In genomic region chr16:49720225-49720624, GRCh38 we compare ENCODE assay signal across 18 cellular contexts.
DNase-seq lines count a peak whose midpoint lies in the region; ATAC-seq, FAIRE-seq and TF ChIP-seq lines count a peak whose summit lies in the region.
"Had no signal": no experiment of that assay in that cellular context is flagged by ENCODE, and none has a peak within 500 bp of the region (broad histone marks: within the 10 kb centered on the region; RNA-seq: fewer than 3 reads in every experiment).

No MANE protein-coding gene starts in this region.

- no peaks in the 10 kb centered on the region for H3K9me1 ChIP-seq in K562 (ENCODE audit: control insufficient read depth, insufficient read depth, low read length)

- no peak for FAIRE-seq in K562 (lab: Jason Lieb, UNC)
- FAIRE-seq: GM12892 had no signal

- no peak for TF ChIP-seq EP300 in K562 (IDR thresholded peaks at IDR 0.05; ENCODE audit: low read length)

- no peak for TF ChIP-seq POLR2A in K562 (conservative IDR thresholded peaks at IDR 0.05)

- TF ChIP-seq RAD21 in K562 (CRISPR knock-in tag; conservative IDR thresholded peaks at IDR 0.05 in 1 of 2, IDR thresholded peaks at IDR 0.05 in 1 of 2), result no peak

- BruUV-seq in K562 (replicated peaks; lab: Mats Ljungman, UMichigan), result no TSS peak

- no peaks in the 10 kb centered on the region for H3K4me1 Mint-ChIP-seq in stimulated activated naive CD8-positive, alpha-beta T cell treated with anti-CD3 and anti-CD28 coated beads, Interleukin-15, amount 100 ng/mL, for 72 hours
- H3K4me1 Mint-ChIP-seq in nephron progenitor cell, result peaks cover 62% of the 10 kb centered on the region
- H3K4me1 Mint-ChIP-seq: CD14-positive monocyte; CD4-positive, alpha-beta memory T cell had no signal

- no peak overlapping the region for H3K4me3 Mint-ChIP-seq in stimulated activated naive CD8-positive, alpha-beta T cell treated with anti-CD3 and anti-CD28 coated beads, Interleukin-15, amount 100 ng/mL, for 72 hours
- no peak overlapping the region for H3K4me3 Mint-ChIP-seq in nephron progenitor cell
- H3K4me3 Mint-ChIP-seq: CD14-positive monocyte; CD4-positive, alpha-beta memory T cell; HFFc6 had no signal

- in situ Hi-C loops in K562 (cut with MboI), result no loop called here

- no peak overlapping the region for H3K4me2 ChIP-seq in K562 (ENCODE audit: insufficient read depth, low read length)
- no peak overlapping the region for H3K4me2 ChIP-seq in trophoblast cell (ENCODE audit: low read length)
- H3K4me2 ChIP-seq: BLaER1 had no signal

- H4K91ac ChIP-seq in trophoblast cell (ENCODE audit: low read depth, low read length), result no peak overlapping the region

- intact Hi-C loops in K562 (cut with micrococcal nuclease) (no loop called here), posterior vena cava (cut with DNase I) (no loop called here)

- H2BK5ac ChIP-seq in trophoblast cell (ENCODE audit: low read depth, low read length, poor library complexity), result no peak overlapping the region

- no peaks in the 10 kb centered on the region for H3K36me3 ChIP-seq in K562 (ENCODE audit: control insufficient read depth, insufficient read depth, low read length)
- H3K36me3 ChIP-seq in trophoblast cell (ENCODE audit: control insufficient read depth in 1 of 2, insufficient read depth in 2 of 2, low read length in 2 of 2), result no peaks in the 10 kb centered on the region

- ATAC-seq in stimulated activated naive CD8-positive, alpha-beta T cell treated with anti-CD3 and anti-CD28 coated beads, Interleukin-15, amount 100 ng/mL, for 72 hours, result peak; percentile 46
- no peak for ATAC-seq in stimulated activated naive CD8-positive, alpha-beta T cell treated with anti-CD3 and anti-CD28 coated beads, Interleukin-15, Interleukin-2, amounts not matched to agents 100 U/mL and 50 U/mL, for 24 hours
- 0 out of 3 replicates have a peak, but pooled peaks have one; percentile 23 for ATAC-seq in K562
- no peak for ATAC-seq in GM21515 (IDR thresholded peaks at IDR 0.05; ENCODE audit: unreplicated experiment)
- no peak for ATAC-seq in HG03439 (IDR thresholded peaks at IDR 0.05; ENCODE audit: unreplicated experiment)

- no peak overlapping the region for H3K18ac ChIP-seq in trophoblast cell (ENCODE audit: low read length)

- H2BK12ac ChIP-seq in trophoblast cell (ENCODE audit: low read length), result no peak overlapping the region

- POLR2A ChIA-PET in K562 (lab: Yijun Ruan, JAX), result interaction anchor here (0.7 to 1.0 kb wide), 2 partner anchors 15 to 18 kb away, joined by 3 to 4 read pairs; no protein-coding TSS in a partner anchor

- H2BK120ac ChIP-seq in trophoblast cell (ENCODE audit: insufficient read depth, low read length, poor library complexity), result no peak overlapping the region

- H3K27ac ChIP-seq in K562 (ENCODE audit: extremely low read depth, low read depth, low read length) (no peak overlapping the region), trophoblast cell (ENCODE audit: low read depth, low read length) (no peak overlapping the region)
- H3K27ac ChIP-seq: BLaER1 had no signal

- no peak overlapping the region for H3K9ac ChIP-seq in K562 (ENCODE audit: insufficient read depth in 1 of 2, low read depth in 2 of 2, low read length in 2 of 2)
- H3K9ac ChIP-seq in trophoblast cell (ENCODE audit: low read length), result no peak overlapping the region
- H3K9ac ChIP-seq: BLaER1 had no signal

- no peaks in the 10 kb centered on the region; the same call in 1 of the 2 replicates for H4K20me1 ChIP-seq in K562 (replicated peaks; ENCODE audit: control insufficient read depth, insufficient read depth, low read length)
- H4K20me1 ChIP-seq: BLaER1 had no signal

- no peak overlapping the region for H3K4ac ChIP-seq in trophoblast cell (ENCODE audit: low read depth, low read length)

- no peak overlapping the region for H3K23ac ChIP-seq in trophoblast cell (ENCODE audit: low read length)

- no peak overlapping the region for H4K8ac ChIP-seq in trophoblast cell (ENCODE audit: low read depth, low read length)

- H3K27me3 ChIP-seq in K562 (ENCODE audit: control insufficient read depth in 2 of 2, insufficient read depth in 2 of 2, low read length in 2 of 2) (peaks cover 8 to 25% of the 10 kb centered on the region in 2 experiments), trophoblast cell (ENCODE audit: insufficient read depth, low read length) (no peaks in the 10 kb centered on the region)
- H3K27me3 ChIP-seq: BLaER1 had no signal

- H3K9me3 Mint-ChIP-seq in stimulated activated naive CD8-positive, alpha-beta T cell treated with anti-CD3 and anti-CD28 coated beads, Interleukin-15, amount 100 ng/mL, for 72 hours, result no peaks in the 10 kb centered on the region
- H3K9me3 Mint-ChIP-seq in nephron progenitor cell, result peaks cover 14% of the 10 kb centered on the region

- H3K79me2 ChIP-seq in K562 (ENCODE audit: control insufficient read depth, insufficient read depth, low read length) (no peaks in the 10 kb centered on the region), trophoblast cell (ENCODE audit: control insufficient read depth, insufficient read depth, low read length, poor library complexity) (no peaks in the 10 kb centered on the region)

- no peak for TF ChIP-seq CTCF in K562 (IDR thresholded peaks at IDR 0.05 in 2 of 3, conservative IDR thresholded peaks at IDR 0.05 in 1 of 3; ENCODE audit: insufficient read depth in 2 of 3, low read depth in 1 of 3, low read length in 3 of 3)
- TF ChIP-seq CTCF in nephron progenitor cell (IDR thresholded peaks at IDR 0.05), result no peak

- no peak overlapping the region for H2AK5ac ChIP-seq in trophoblast cell (ENCODE audit: low read length)

- H2AFZ ChIP-seq in K562 (ENCODE audit: low read depth, low read length) (no peak overlapping the region), trophoblast cell (ENCODE audit: insufficient read depth, low read length, poor library complexity) (no peak overlapping the region)

- no peak overlapping the region for H3K14ac ChIP-seq in trophoblast cell (ENCODE audit: low read length)

- no peak overlapping the region for H4K12ac ChIP-seq in trophoblast cell (ENCODE audit: low read depth, low read length)

- CTCF ChIA-PET in K562 (lab: Yijun Ruan, JAX; ENCODE audit: low intra/inter-chr PET ratio), result no interaction called here

- H3K79me1 ChIP-seq in trophoblast cell (ENCODE audit: low read length), result no peaks in the 10 kb centered on the region

- peaks cover 57% of the 10 kb centered on the region for H3K36me3 Mint-ChIP-seq in nephron progenitor cell (ENCODE audit: low read depth)
- H3K36me3 Mint-ChIP-seq: CD14-positive monocyte; CD4-positive, alpha-beta memory T cell had no signal

- H3K4me3 ChIP-seq in K562 (no peak overlapping the region), trophoblast cell (ENCODE audit: low read depth, low read length) (no peak overlapping the region)
- H3K4me3 ChIP-seq: BLaER1 had no signal

- no peak for DNase-seq in stimulated activated naive CD8-positive, alpha-beta T cell treated with anti-CD3 and anti-CD28 coated beads, Interleukin-15, amount 100 ng/mL, for 72 hours
- DNase-seq in stimulated activated naive CD8-positive, alpha-beta T cell treated with anti-CD3 and anti-CD28 coated beads, Interleukin-15, Interleukin-2, amounts not matched to agents 100 U/mL and 50 U/mL, for 24 hours, result no peak
- DNase-seq in K562 (ENCODE audit: extremely low read depth in 1 of 4, low spot score in 3 of 4) (peak in 2 of 4 experiments; percentile 18 to 20), nephron progenitor cell (no peak), posterior vena cava (ENCODE audit: low spot score) (peak; percentile 59), trophoblast cell (no peak)
- DNase-seq: 8988T; CD4-positive, alpha-beta memory T cell; DMS153; DMS79; GDM1; HCEC 1CT; HFFc6 had no signal

- H3K4me1 ChIP-seq in K562 (replicated peaks in 1 of 2; ENCODE audit: control insufficient read depth in 2 of 2, insufficient read depth in 2 of 2, low read length in 2 of 2) (no peaks in the 10 kb centered on the region; a peak in 1 of 5 replicates), trophoblast cell (ENCODE audit: control insufficient read depth in 1 of 2, insufficient read depth in 2 of 2, low read length in 2 of 2) (peaks cover 0 to 2% of the 10 kb centered on the region in 2 experiments)
- H3K4me1 ChIP-seq: BLaER1 had no signal

- H3K9me3 ChIP-seq in K562 (replicated peaks; ENCODE audit: control insufficient read depth, insufficient read depth, low read depth, low read length), result no peaks in the 10 kb centered on the region
- peaks cover 7% of the 10 kb centered on the region for H3K9me3 ChIP-seq in trophoblast cell (ENCODE audit: insufficient read depth, low read depth, low read length)

- H3K27ac Mint-ChIP-seq in stimulated activated naive CD8-positive, alpha-beta T cell treated with anti-CD3 and anti-CD28 coated beads, Interleukin-15, amount 100 ng/mL, for 72 hours, result no peak overlapping the region
- peak overlapping the region; percentile 43 for H3K27ac Mint-ChIP-seq in nephron progenitor cell
- H3K27ac Mint-ChIP-seq: CD14-positive monocyte; CD4-positive, alpha-beta memory T cell; HFFc6 had no signal

- no peaks in the 10 kb centered on the region for H3K27me3 Mint-ChIP-seq in stimulated activated naive CD8-positive, alpha-beta T cell treated with anti-CD3 and anti-CD28 coated beads, Interleukin-15, amount 100 ng/mL, for 72 hours
- H3K27me3 Mint-ChIP-seq in nephron progenitor cell (ENCODE audit: low read depth, poor library complexity), result no peaks in the 10 kb centered on the region

- 0% methylated on average over 3 of the region's 3 CpGs for WGBS in K562 (ENCODE audit: insufficient coverage, low coverage, missing lambda C conversion rate)
- WGBS in trophoblast cell (ENCODE audit: extremely low coverage, insufficient coverage, insufficient read length), result no CpG with 5 or more reads among the region's 3 CpGs

TF ChIP-seq in K562, 482 proteins besides CTCF, POLR2A, EP300 and RAD21:
- TF ChIP-seq RBM17 (IDR thresholded peaks at IDR 0.05; ENCODE audit: borderline replicate concordance, low read depth, low read length) (no peak), RAD51 (IDR thresholded peaks at IDR 0.05; ENCODE audit: borderline replicate concordance, low read depth) (no peak), ZNF449 (CRISPR knock-in tag; IDR thresholded peaks at IDR 0.05) (no peak), ZNF253 (CRISPR knock-in tag; conservative IDR thresholded peaks at IDR 0.05) (no peak), GABPB2 (CRISPR knock-in tag; conservative IDR thresholded peaks at IDR 0.05) (no peak), POLR3A (IDR thresholded peaks at IDR 0.05; ENCODE audit: borderline replicate concordance, extremely low read depth, insufficient read depth, insufficient read length) (no peak)
TF ChIP-seq in K562: peak in this region for 0.

Comparison
In these comparisons a context has a peak if more than half of its experiments do, and no peak if none do; other contexts are left out.
1. ATAC-seq: peak in stimulated activated naive CD8-positive, alpha-beta T cell treated with anti-CD3 and anti-CD28 coated beads, Interleukin-15, amount 100 ng/mL, for 72 hours (single experiment) and K562 (single experiment); none in stimulated activated naive CD8-positive, alpha-beta T cell treated with anti-CD3 and anti-CD28 coated beads, Interleukin-15, Interleukin-2, amounts not matched to agents 100 U/mL and 50 U/mL, for 24 hours (single experiment), GM21515 (single experiment) and HG03439 (single experiment).